In the genomic region with DNA sequence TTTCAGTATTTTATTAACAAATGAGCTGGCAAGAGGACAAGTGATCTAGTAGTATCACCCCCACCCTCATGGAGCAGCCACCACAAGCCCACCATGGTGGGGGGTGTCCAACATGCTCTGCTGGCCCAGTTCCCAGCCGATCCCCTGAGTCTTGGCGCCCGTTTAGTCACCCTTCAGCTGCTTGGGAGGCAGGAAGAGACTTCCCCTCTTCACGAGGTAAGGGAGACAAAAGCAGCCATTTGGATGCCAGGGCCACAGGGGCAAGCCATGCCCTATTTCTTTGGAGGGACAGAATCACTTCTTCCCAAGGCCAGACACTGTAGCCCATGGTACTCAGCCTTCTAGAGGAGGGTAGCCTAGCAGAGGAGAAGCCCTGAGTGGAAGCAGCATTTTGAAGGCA, we compare ENCODE assay signal across 33 cellular contexts.
"Had no signal": no experiment of that assay in that cellular context is flagged by ENCODE, and none has a peak within 500 bp of the region (broad histone marks: within the 10 kb centered on the region; RNA-seq: fewer than 3 reads in every experiment).

No MANE protein-coding gene starts in this region.

- H3K27ac ChIP-seq: adrenal gland, ascending aorta, cardiac muscle cell, coronary artery, dorsolateral prefrontal cortex, lower lobe of right lung, skin epidermis, stomach, thyroid gland, upper lobe of left lung, vagina had no signal

- H3K4me1 ChIP-seq: ascending aorta, vagina had no signal

- H3K9me3 ChIP-seq: adrenal gland, ascending aorta, lower lobe of right lung, mucosa of descending colon, stomach, thyroid gland, upper lobe of left lung, vagina had no signal

- H3K4me3 ChIP-seq: adrenal gland, ascending aorta, cardiac muscle cell, coronary artery, dorsolateral prefrontal cortex, lower lobe of right lung, mucosa of descending colon, skin epidermis, stomach, thyroid gland, upper lobe of left lung, vagina had no signal

- H3K27me3 ChIP-seq: adrenal gland, ascending aorta, cardiac muscle cell, dorsolateral prefrontal cortex, stomach, thyroid gland, upper lobe of left lung, vagina had no signal

- H3K4me1 Mint-ChIP-seq: stimulated activated memory B cell treated with anti-CD40 and anti-IgM and Interleukin-4, amounts not matched to agents 10 μg/mL and 1 μg/mL and 100 μg/mL, for 72 hours had no signal

- DNase-seq: activated B cell treated with CpG ODN at 0.5 μM for 24 hours; activated CD4-positive, alpha-beta T cell treated with anti-CD3 and anti-CD28 coated beads, Interleukin-2, amount 50 U/mL, for 4 hours; activated gamma-delta T cell treated with Interleukin-2 at 50 U/mL for 16 hours; activated T-cell treated with anti-CD3 and anti-CD28 coated beads, Interleukin-2, amount 50 U/mL, for 4 hours; cerebellar nuclear complex; dorsolateral prefrontal cortex; effector memory CD4-positive, alpha-beta T cell; erythroblast; hippocampal formation; lower lobe of right lung; mesendoderm; stimulated activated CD4-positive, alpha-beta T cell treated with anti-CD3 and anti-CD28 coated beads, Interleukin-12 subunit alpha, Interleukin-12 subunit beta, amount 100 ng/mL, for 4 hours; stimulated activated CD4-positive, alpha-beta T cell treated with anti-CD3 and anti-CD28 coated beads, Interleukin-4, amount 100 ng/mL, for 24 hours; stomach; T-helper 1 cell; thyroid gland; upper lobe of left lung had no signal

- H3K27me3 Mint-ChIP-seq: activated B cell treated with CpG ODN at 0.5 μM for 24 hours; activated T-helper 17 cell treated with anti-CD3 and anti-CD28 coated beads, Interleukin-2, amount 50 U/mL, for 72 hours; natural killer cell treated with Interleukin-12 subunit alpha and Interleukin-12 subunit beta and Interleukin-15 and Interleukin-18, amount 100 ng/mL, for 72 hours; progenitor cell of endocrine pancreas; stimulated activated memory B cell treated with anti-CD40 and anti-IgM and Interleukin-4, amounts not matched to agents 10 μg/mL and 1 μg/mL and 100 μg/mL, for 72 hours had no signal

- H3K9me3 Mint-ChIP-seq: activated T-helper 17 cell treated with anti-CD3 and anti-CD28 coated beads, Interleukin-2, amount 50 U/mL, for 72 hours; natural killer cell treated with Interleukin-12 subunit alpha and Interleukin-12 subunit beta and Interleukin-15 and Interleukin-18, amount 100 ng/mL, for 72 hours had no signal

- H3K4me3 Mint-ChIP-seq: activated B cell treated with CpG ODN at 0.5 μM for 24 hours; activated T-cell treated with anti-CD3 and anti-CD28 coated beads, Interleukin-2, amount 50 U/mL, for 4 hours; activated T-helper 17 cell treated with anti-CD3 and anti-CD28 coated beads, Interleukin-2, amount 50 U/mL, for 72 hours; brain; natural killer cell treated with Interleukin-12 subunit alpha and Interleukin-12 subunit beta and Interleukin-15 and Interleukin-18, amount 100 ng/mL, for 72 hours; stimulated activated memory B cell treated with anti-CD40 and anti-IgM and Interleukin-4, amounts not matched to agents 10 μg/mL and 1 μg/mL and 100 μg/mL, for 72 hours; T-helper 2 cell treated with Interferon-gamma antibody and Interleukin-4, amounts not matched to agents 5 μg/mL and 100 μg/mL, for 36 hours had no signal

- ATAC-seq: activated naive CD4-positive, alpha-beta T cell treated with anti-CD3 and anti-CD28 coated beads, Interleukin-2, amount 50 U/mL, for 72 hours; activated T-cell treated with anti-CD3 and anti-CD28 coated beads, Interleukin-2, amount 50 U/mL, for 4 hours; activated T-helper 17 cell treated with anti-CD3 and anti-CD28 coated beads, Interleukin-2, amount 50 U/mL, for 72 hours; left lobe of liver; lower lobe of right lung; sciatic nerve; stimulated activated memory B cell treated with anti-CD40 and anti-IgM and Interleukin-4, amounts not matched to agents 10 μg/mL and 1 μg/mL and 100 μg/mL, for 72 hours had no signal

- H3K27ac Mint-ChIP-seq: activated B cell treated with CpG ODN at 0.5 μM for 24 hours; activated naive CD4-positive, alpha-beta T cell treated with anti-CD3 and anti-CD28 coated beads, Interleukin-2, amount 50 U/mL, for 72 hours; activated T-helper 17 cell treated with anti-CD3 and anti-CD28 coated beads, Interleukin-2, amount 50 U/mL, for 72 hours; brain; progenitor cell of endocrine pancreas; stimulated activated memory B cell treated with anti-CD40 and anti-IgM and Interleukin-4, amounts not matched to agents 10 μg/mL and 1 μg/mL and 100 μg/mL, for 72 hours; T-helper 2 cell treated with Interferon-gamma antibody and Interleukin-4, amounts not matched to agents 5 μg/mL and 100 μg/mL, for 36 hours had no signal
